Comparison of ENCODE assay signal across 13 cellular contexts in genomic region chr4:186699298-186699697, GRCh38. TPM values are rescaled to one million over a fixed set of nuclear protein-coding genes. Genes with fewer than 3 reads are reported as not detected.
DNase-seq lines count a peak whose midpoint lies in the region; ATAC-seq and TF ChIP-seq lines count a peak whose summit lies in the region.
"Had no signal": no experiment of that assay in that cellular context is flagged by ENCODE, and none has a peak within 500 bp of the region (broad histone marks: within the 10 kb centered on the region; RNA-seq: fewer than 3 reads in every experiment).

No MANE protein-coding gene starts in this region.

- H3K27ac ChIP-seq in hepatocyte: peak overlapping the region; percentile 55
- peak overlapping the region; percentile 86 for H3K27ac ChIP-seq in subcutaneous abdominal adipose tissue (ENCODE audit: low read depth, low read length)
- H3K27ac ChIP-seq: left lung had no signal

- H3K4me2 ChIP-seq in hepatocyte: peak overlapping the region; percentile 36

- peaks cover 21% of the 10 kb centered on the region for H3K4me1 ChIP-seq in hepatocyte (ENCODE audit: insufficient read depth)
- H3K4me1 ChIP-seq in subcutaneous abdominal adipose tissue (ENCODE audit: control insufficient read depth in 5 of 5, insufficient read depth in 5 of 5, low read length in 5 of 5): peaks cover 9 to 35% (median 32%) of the 10 kb centered on the region in 5 donors

- H3K9me3 ChIP-seq in hepatocyte (ENCODE audit: low read depth) (no peaks in the 10 kb centered on the region), subcutaneous abdominal adipose tissue (ENCODE audit: control insufficient read depth in 5 of 5, low read length in 5 of 5) (no peaks in the 10 kb centered on the region)
- H3K9me3 ChIP-seq: left lung had no signal

- no peaks in the 10 kb centered on the region for H3K36me3 ChIP-seq in hepatocyte (replicated peaks; ENCODE audit: insufficient read depth, low read depth)
- H3K36me3 ChIP-seq in subcutaneous abdominal adipose tissue (ENCODE audit: control insufficient read depth in 5 of 5, insufficient read depth in 5 of 5, low read length in 5 of 5): peaks cover 0 to 4% (median 0%) of the 10 kb centered on the region in 5 donors
- H3K36me3 ChIP-seq: left lung had no signal

- H3K9me3 Mint-ChIP-seq in effector memory CD8-positive, alpha-beta T cell: peaks cover 0 to 4% of the 10 kb centered on the region in 2 donors
- peaks cover 6 to 17% of the 10 kb centered on the region in 2 donors for H3K9me3 Mint-ChIP-seq in activated naive CD4-positive, alpha-beta T cell treated with anti-CD3 and anti-CD28 coated beads, Interleukin-2, amount 50 U/mL, for 72 hours

- DNase-seq in LoVo (ENCODE audit: low spot score): peak; percentile 38
- peak; percentile 54 for DNase-seq in astrocyte of the hippocampus (ENCODE audit: low read depth, low spot score)
- peak; percentile 44 for DNase-seq in hepatocyte (ENCODE audit: low spot score)
- no peak for DNase-seq in effector memory CD8-positive, alpha-beta T cell
- no peak for DNase-seq in activated naive CD4-positive, alpha-beta T cell treated with anti-CD3 and anti-CD28 coated beads, Interleukin-2, amount 50 U/mL, for 72 hours (ENCODE audit: low spot score in 2 of 2)
- DNase-seq in superior temporal gyrus (ENCODE audit: extremely low spot score): no peak
- DNase-seq: activated CD4-positive, CD25-positive, alpha-beta regulatory T cell; activated T-cell treated with anti-CD3 and anti-CD28 coated beads for 4 hours; CD4-positive, CD25-positive, alpha-beta regulatory T cell; left lung; stimulated activated CD4-positive, alpha-beta T cell treated with anti-CD3 and anti-CD28 coated beads, Interleukin-1b, Interleukin-23, amount 100 ng/mL, for 48 hours had no signal

- no peak for TF ChIP-seq CTCF in hepatocyte (IDR thresholded peaks at IDR 0.05; ENCODE audit: poor library complexity)

- no peaks in the 10 kb centered on the region for H3K9me2 ChIP-seq in hepatocyte (replicated peaks; ENCODE audit: insufficient read depth)

- H3K4me3 Mint-ChIP-seq in effector memory CD8-positive, alpha-beta T cell: no peak overlapping the region
- H3K4me3 Mint-ChIP-seq: CD4-positive, CD25-positive, alpha-beta regulatory T cell; stimulated activated memory B cell treated with anti-CD40 and anti-IgM and Interleukin-4, amounts not matched to agents 10 μg/mL and 1 μg/mL and 100 μg/mL, for 72 hours had no signal

- H3K4me1 Mint-ChIP-seq in effector memory CD8-positive, alpha-beta T cell (ENCODE audit: low read depth in 2 of 2): no peaks in the 10 kb centered on the region
- H3K4me1 Mint-ChIP-seq: CD4-positive, CD25-positive, alpha-beta regulatory T cell; stimulated activated memory B cell treated with anti-CD40 and anti-IgM and Interleukin-4, amounts not matched to agents 10 μg/mL and 1 μg/mL and 100 μg/mL, for 72 hours had no signal

- no peaks in the 10 kb centered on the region for H3K36me3 Mint-ChIP-seq in effector memory CD8-positive, alpha-beta T cell (ENCODE audit: insufficient read depth)
- peaks cover 0 to 5% of the 10 kb centered on the region in 2 donors for H3K36me3 Mint-ChIP-seq in activated naive CD4-positive, alpha-beta T cell treated with anti-CD3 and anti-CD28 coated beads, Interleukin-2, amount 50 U/mL, for 72 hours
- H3K36me3 Mint-ChIP-seq: CD4-positive, CD25-positive, alpha-beta regulatory T cell; stimulated activated memory B cell treated with anti-CD40 and anti-IgM and Interleukin-4, amounts not matched to agents 10 μg/mL and 1 μg/mL and 100 μg/mL, for 72 hours had no signal

- peaks cover 49% of the 10 kb centered on the region for H4K20me1 ChIP-seq in hepatocyte (ENCODE audit: insufficient read depth, poor library complexity, severe bottlenecking)

- H3K27ac Mint-ChIP-seq in effector memory CD8-positive, alpha-beta T cell: no peak overlapping the region
- H3K27ac Mint-ChIP-seq in activated naive CD4-positive, alpha-beta T cell treated with anti-CD3 and anti-CD28 coated beads, Interleukin-2, amount 50 U/mL, for 72 hours: no peak overlapping the region
- H3K27ac Mint-ChIP-seq: CD4-positive, CD25-positive, alpha-beta regulatory T cell; stimulated activated memory B cell treated with anti-CD40 and anti-IgM and Interleukin-4, amounts not matched to agents 10 μg/mL and 1 μg/mL and 100 μg/mL, for 72 hours had no signal

- H3K4me3 ChIP-seq in hepatocyte (no peak overlapping the region), subcutaneous abdominal adipose tissue (ENCODE audit: low read depth in 1 of 5, low read length in 5 of 5) (no peak overlapping the region)
- H3K4me3 ChIP-seq: left lung had no signal

- H3K27me3 ChIP-seq in hepatocyte (no peaks in the 10 kb centered on the region), subcutaneous abdominal adipose tissue (ENCODE audit: control insufficient read depth in 5 of 5, insufficient read depth in 4 of 5, low read length in 5 of 5) (no peaks in the 10 kb centered on the region)
- H3K27me3 ChIP-seq: left lung had no signal

- 63% methylated on average over 5 of the region's 5 CpGs for WGBS in hepatocyte (ENCODE audit: low lambda C conversion rate, missing lambda C conversion rate)

- no peak overlapping the region for H2AFZ ChIP-seq in hepatocyte

- H3K79me2 ChIP-seq in hepatocyte: peaks cover 97% of the 10 kb centered on the region

- H3K9ac ChIP-seq in subcutaneous abdominal adipose tissue (ENCODE audit: low read length in 5 of 5): no peak overlapping the region

- no peaks in the 10 kb centered on the region for H3K27me3 Mint-ChIP-seq in effector memory CD8-positive, alpha-beta T cell
- H3K27me3 Mint-ChIP-seq: CD4-positive, CD25-positive, alpha-beta regulatory T cell; stimulated activated memory B cell treated with anti-CD40 and anti-IgM and Interleukin-4, amounts not matched to agents 10 μg/mL and 1 μg/mL and 100 μg/mL, for 72 hours had no signal

- no peak for ATAC-seq in effector memory CD8-positive, alpha-beta T cell (replicated peaks)
- no peak for ATAC-seq in activated naive CD4-positive, alpha-beta T cell treated with anti-CD3 and anti-CD28 coated beads, Interleukin-2, amount 50 U/mL, for 72 hours
- ATAC-seq: left lung; stimulated activated memory B cell treated with anti-CD40 and anti-IgM and Interleukin-4, amounts not matched to agents 10 μg/mL and 1 μg/mL and 100 μg/mL, for 72 hours had no signal

RNA-seq across cellular contexts. Expression of gene FAT1, which starts 24.4 kb away (rescaled TPM):
- total RNA-seq in hepatocyte: 156 and 168 TPM in 2 replicates
- polyA plus RNA-seq in hepatocyte: 33.9 and 35.3 TPM in 2 replicates
- total RNA-seq in activated naive CD4-positive, alpha-beta T cell treated with anti-CD3 and anti-CD28 coated beads, Interleukin-2, amount 50 U/mL, for 72 hours: under 1 TPM in 1 of 2 donors, not detected in 1; 0.02 TPM
- total RNA-seq: CD4-positive, CD25-positive, alpha-beta regulatory T cell had no signal

Comparison
In these comparisons a context has a peak if more than half of its experiments do, and no peak if none do; other contexts are left out.
1. DNase-seq: peak in LoVo (single experiment), astrocyte of the hippocampus (single experiment) and hepatocyte (single experiment); none in effector memory CD8-positive, alpha-beta T cell (0 of 3), activated naive CD4-positive, alpha-beta T cell treated with anti-CD3 and anti-CD28 coated beads, Interleukin-2, amount 50 U/mL, for 72 hours (0 of 2) and superior temporal gyrus (single experiment).
2. RNA of gene FAT1, which starts 24.4 kb away (total RNA-seq): 156 to 168 TPM in hepatocyte; 0.02 TPM in activated naive CD4-positive, alpha-beta T cell treated with anti-CD3 and anti-CD28 coated beads, Interleukin-2, amount 50 U/mL, for 72 hours; every median in the first group is over 100 times any median in the second.